13 cellular contexts compared by ENCODE assay signal in the genomic region with DNA sequence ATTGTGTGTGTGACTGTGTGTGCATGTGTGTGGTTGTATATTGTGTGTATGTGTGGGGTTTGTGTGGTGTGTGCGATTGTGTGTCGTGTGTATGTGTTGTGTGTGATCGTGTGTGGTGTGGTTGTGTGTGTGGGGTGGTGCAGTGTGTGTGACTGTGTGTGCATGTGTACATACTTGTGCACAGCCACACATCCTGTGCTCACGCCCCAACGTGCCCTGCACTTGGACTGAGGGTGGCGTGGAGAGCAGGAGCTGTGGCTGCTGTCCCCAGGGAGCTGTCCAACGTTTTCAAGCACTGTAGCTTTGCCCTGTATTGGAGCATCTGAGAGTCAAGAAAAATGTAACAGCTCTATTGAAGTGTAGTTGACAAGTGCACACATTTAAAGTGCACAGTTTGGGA.
DNase-seq lines count a peak whose midpoint lies in the region; ATAC-seq and TF ChIP-seq lines count a peak whose summit lies in the region.
"Had no signal": no experiment of that assay in that cellular context is flagged by ENCODE, and none has a peak within 500 bp of the region (broad histone marks: within the 10 kb centered on the region; RNA-seq: fewer than 3 reads in every experiment).

No MANE protein-coding gene starts in this region.

- intact Hi-C loops in CD8-positive, alpha-beta T cell (cut with DNase I, micrococcal nuclease), result no loop called here
- intact Hi-C loops in right lobe of liver (cut with DNase I), result no loop called here

- H3K27me3 ChIP-seq in CD8-positive, alpha-beta T cell (ENCODE audit: insufficient read depth, low read length), result no peaks in the 10 kb centered on the region
- H3K27me3 ChIP-seq in right lobe of liver, result no peaks in the 10 kb centered on the region

- H3K4me1 ChIP-seq in CD8-positive, alpha-beta T cell (ENCODE audit: insufficient read depth, low read length), result no peaks in the 10 kb centered on the region
- H3K4me1 ChIP-seq in right lobe of liver, result no peaks in the 10 kb centered on the region

- WGBS in right lobe of liver (ENCODE audit: insufficient coverage, low coverage, low lambda C conversion rate, missing lambda C conversion rate), result 50% methylated on average over 7 of the region's 7 CpGs

- POLR2A ChIA-PET in CD8-positive, alpha-beta T cell (lab: Charles Lee), result no interaction called here

- CTCF ChIA-PET in CD8-positive, alpha-beta T cell (lab: Charles Lee), result no interaction called here

- no peak overlapping the region for H3K4me3 ChIP-seq in CD8-positive, alpha-beta T cell (ENCODE audit: low read depth, low read length)
- H3K4me3 ChIP-seq in cardiac fibroblast (replicated peaks in 1 of 2; ENCODE audit: low read depth in 2 of 2, low read length in 2 of 2), result no peak overlapping the region
- H3K4me3 ChIP-seq in right lobe of liver, result no peak overlapping the region

- TF ChIP-seq POLR2A in right lobe of liver (IDR thresholded peaks at IDR 0.05), result no peak

- no peak for DNase-seq in CD8-positive, alpha-beta T cell
- DNase-seq in KBM-7 (peak; percentile 9), cardiac fibroblast (ENCODE audit: low read depth in 2 of 2) (peak; percentile 6 to 13), right lobe of liver (no peak), NCI-H2227 treated with DMSO at 0.1 percent for 48 hours (lab: John Stamatoyannopoulos, UW) (no peak), SHP77 (lab: John Stamatoyannopoulos, UW) (no peak), type B pancreatic cell (ENCODE audit: extremely low spot score, unreplicated experiment) (no peak)
- DNase-seq in activated T-cell treated with anti-CD3 and anti-CD28 coated beads, Interleukin-2, amount 50 U/mL, for 24 hours, result no peak
- DNase-seq: NCI-H1417 treated with DMSO at 0.1 percent for 48 hours; NK-92 treated with Interleukin-12 subunit alpha and Interleukin-12 subunit beta, amount 100 ng/mL, for 24 hours had no signal

- ATAC-seq in CD8-positive, alpha-beta T cell, result peak; percentile 31
- peak in 3 of 4 donors; percentile 36 to 60 (median 53) for ATAC-seq in right lobe of liver

- in situ Hi-C loops in KBM-7 (cut with MboI; ENCODE audit: low pct_unique_long_range_greater_than_20kb, low sequenced_read_pairs), result no loop called here

- no peak for TF ChIP-seq CTCF in CD8-positive, alpha-beta T cell (IDR thresholded peaks at IDR 0.05)
- TF ChIP-seq CTCF in cardiac fibroblast (IDR thresholded peaks at IDR 0.05; ENCODE audit: low read depth, low read length) (no peak), right lobe of liver (IDR thresholded peaks at IDR 0.05) (no peak), type B pancreatic cell (conservative IDR thresholded peaks at IDR 0.05) (no peak)

- no peak overlapping the region for H3K27ac Mint-ChIP-seq in CD8-positive, alpha-beta T cell
- no peak overlapping the region for H3K27ac Mint-ChIP-seq in activated T-cell treated with anti-CD3 and anti-CD28 coated beads, Interleukin-2, amount 50 U/mL, for 24 hours
- H3K27ac Mint-ChIP-seq in type B pancreatic cell, result no peak overlapping the region
- H3K27ac Mint-ChIP-seq: activated T-helper 1 cell treated with anti-CD3 and anti-CD28 coated beads, Interleukin-12 subunit alpha, Interleukin-12 subunit beta, Interleukin-2, Interleukin-4 antibody, amounts not matched to agents 30 ng/mL and 10 ng/mL and 1 ng/mL, durations not matched to agents 14 hours and 24 hours and 36 hours; mesothelial cell of epicardium; T-helper 2 cell treated with Interferon-gamma antibody and Interleukin-4, amounts not matched to agents 5 μg/mL and 100 μg/mL, for 36 hours had no signal

- peaks cover 3% of the 10 kb centered on the region for H3K4me1 Mint-ChIP-seq in CD8-positive, alpha-beta T cell (ENCODE audit: low read depth)
- no peaks in the 10 kb centered on the region for H3K4me1 Mint-ChIP-seq in activated T-cell treated with anti-CD3 and anti-CD28 coated beads, Interleukin-2, amount 50 U/mL, for 24 hours (ENCODE audit: low read depth)
- H3K4me1 Mint-ChIP-seq in type B pancreatic cell (ENCODE audit: unreplicated experiment), result no peaks in the 10 kb centered on the region
- H3K4me1 Mint-ChIP-seq: mesothelial cell of epicardium had no signal

- H3K9me3 ChIP-seq in CD8-positive, alpha-beta T cell (ENCODE audit: low read length), result peaks cover 3% of the 10 kb centered on the region
- no peaks in the 10 kb centered on the region for H3K9me3 ChIP-seq in right lobe of liver

- H3K36me3 Mint-ChIP-seq in CD8-positive, alpha-beta T cell, result no peaks in the 10 kb centered on the region
- H3K36me3 Mint-ChIP-seq in activated T-cell treated with anti-CD3 and anti-CD28 coated beads, Interleukin-2, amount 50 U/mL, for 24 hours (ENCODE audit: low read depth), result no peaks in the 10 kb centered on the region
- no peaks in the 10 kb centered on the region for H3K36me3 Mint-ChIP-seq in type B pancreatic cell
- H3K36me3 Mint-ChIP-seq: mesothelial cell of epicardium had no signal

- no peaks in the 10 kb centered on the region for H3K9me3 Mint-ChIP-seq in CD8-positive, alpha-beta T cell
- H3K9me3 Mint-ChIP-seq in activated T-cell treated with anti-CD3 and anti-CD28 coated beads, Interleukin-2, amount 50 U/mL, for 24 hours, result peaks cover under 1% of the 10 kb centered on the region
- peaks cover 6% of the 10 kb centered on the region for H3K9me3 Mint-ChIP-seq in type B pancreatic cell
- H3K9me3 Mint-ChIP-seq: activated T-helper 1 cell treated with anti-CD3 and anti-CD28 coated beads, Interleukin-12 subunit alpha, Interleukin-12 subunit beta, Interleukin-2, Interleukin-4 antibody, amounts not matched to agents 30 ng/mL and 10 ng/mL and 1 ng/mL, durations not matched to agents 14 hours and 24 hours and 36 hours had no signal

- no peaks in the 10 kb centered on the region for H3K27me3 Mint-ChIP-seq in CD8-positive, alpha-beta T cell (ENCODE audit: low read depth)
- H3K27me3 Mint-ChIP-seq in activated T-cell treated with anti-CD3 and anti-CD28 coated beads, Interleukin-2, amount 50 U/mL, for 24 hours, result peaks cover 17% of the 10 kb centered on the region
- peaks cover 5% of the 10 kb centered on the region for H3K27me3 Mint-ChIP-seq in type B pancreatic cell

- H3K36me3 ChIP-seq in CD8-positive, alpha-beta T cell (ENCODE audit: insufficient read depth, low read length), result no peaks in the 10 kb centered on the region
- H3K36me3 ChIP-seq in right lobe of liver, result no peaks in the 10 kb centered on the region

- H3K27ac ChIP-seq in CD8-positive, alpha-beta T cell (ENCODE audit: low read depth, low read length), result no peak overlapping the region
- H3K27ac ChIP-seq in right lobe of liver, result no peak overlapping the region

- H3K4me3 Mint-ChIP-seq in CD8-positive, alpha-beta T cell, result no peak overlapping the region
- no peak overlapping the region for H3K4me3 Mint-ChIP-seq in activated T-cell treated with anti-CD3 and anti-CD28 coated beads, Interleukin-2, amount 50 U/mL, for 24 hours
- no peak overlapping the region for H3K4me3 Mint-ChIP-seq in type B pancreatic cell
- H3K4me3 Mint-ChIP-seq: activated T-helper 1 cell treated with anti-CD3 and anti-CD28 coated beads, Interleukin-12 subunit alpha, Interleukin-12 subunit beta, Interleukin-2, Interleukin-4 antibody, amounts not matched to agents 30 ng/mL and 10 ng/mL and 1 ng/mL, durations not matched to agents 14 hours and 24 hours and 36 hours; mesothelial cell of epicardium; T-helper 2 cell treated with Interferon-gamma antibody and Interleukin-4, amounts not matched to agents 5 μg/mL and 100 μg/mL, for 36 hours had no signal

Comparison
In these comparisons a context has a peak if more than half of its experiments do, and no peak if none do; other contexts are left out.
1. DNase-seq: peak in KBM-7 (single experiment) and cardiac fibroblast (2 of 2); none in CD8-positive, alpha-beta T cell (0 of 7), right lobe of liver (0 of 3), NCI-H2227 treated with DMSO at 0.1 percent for 48 hours (single experiment), SHP77 (0 of 2), activated T-cell treated with anti-CD3 and anti-CD28 coated beads, Interleukin-2, amount 50 U/mL, for 24 hours (single experiment) and type B pancreatic cell (single experiment).